1 cellular context compared by ENCODE assay signal in the genomic region with DNA sequence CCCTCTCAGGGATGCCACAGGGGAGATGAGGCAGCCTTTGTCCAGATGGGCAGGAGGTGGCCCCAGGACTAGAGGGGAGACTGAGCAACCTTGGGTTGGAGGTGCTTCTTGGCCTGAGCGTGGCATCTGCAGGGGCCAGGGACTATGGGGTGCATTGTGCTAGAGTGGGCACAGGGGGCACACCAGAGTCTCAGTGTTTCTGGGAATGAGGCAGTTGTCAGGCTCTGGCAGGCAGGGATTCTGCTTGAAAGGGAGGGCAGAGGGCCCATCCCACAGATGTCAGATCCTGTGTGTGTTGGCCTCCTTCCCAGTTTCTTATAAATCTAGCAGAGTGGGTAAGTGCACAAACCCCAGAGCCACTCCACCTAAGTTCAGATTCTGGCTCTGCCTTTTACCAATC.
TF ChIP-seq lines count a peak whose summit lies in the region.

No MANE protein-coding gene starts in this region.

TF ChIP-seq in GM23338, 12 proteins besides CTCF, POLR2A, EP300 and RAD21 (continued from another document):
- TF ChIP-seq, protein P1, sequence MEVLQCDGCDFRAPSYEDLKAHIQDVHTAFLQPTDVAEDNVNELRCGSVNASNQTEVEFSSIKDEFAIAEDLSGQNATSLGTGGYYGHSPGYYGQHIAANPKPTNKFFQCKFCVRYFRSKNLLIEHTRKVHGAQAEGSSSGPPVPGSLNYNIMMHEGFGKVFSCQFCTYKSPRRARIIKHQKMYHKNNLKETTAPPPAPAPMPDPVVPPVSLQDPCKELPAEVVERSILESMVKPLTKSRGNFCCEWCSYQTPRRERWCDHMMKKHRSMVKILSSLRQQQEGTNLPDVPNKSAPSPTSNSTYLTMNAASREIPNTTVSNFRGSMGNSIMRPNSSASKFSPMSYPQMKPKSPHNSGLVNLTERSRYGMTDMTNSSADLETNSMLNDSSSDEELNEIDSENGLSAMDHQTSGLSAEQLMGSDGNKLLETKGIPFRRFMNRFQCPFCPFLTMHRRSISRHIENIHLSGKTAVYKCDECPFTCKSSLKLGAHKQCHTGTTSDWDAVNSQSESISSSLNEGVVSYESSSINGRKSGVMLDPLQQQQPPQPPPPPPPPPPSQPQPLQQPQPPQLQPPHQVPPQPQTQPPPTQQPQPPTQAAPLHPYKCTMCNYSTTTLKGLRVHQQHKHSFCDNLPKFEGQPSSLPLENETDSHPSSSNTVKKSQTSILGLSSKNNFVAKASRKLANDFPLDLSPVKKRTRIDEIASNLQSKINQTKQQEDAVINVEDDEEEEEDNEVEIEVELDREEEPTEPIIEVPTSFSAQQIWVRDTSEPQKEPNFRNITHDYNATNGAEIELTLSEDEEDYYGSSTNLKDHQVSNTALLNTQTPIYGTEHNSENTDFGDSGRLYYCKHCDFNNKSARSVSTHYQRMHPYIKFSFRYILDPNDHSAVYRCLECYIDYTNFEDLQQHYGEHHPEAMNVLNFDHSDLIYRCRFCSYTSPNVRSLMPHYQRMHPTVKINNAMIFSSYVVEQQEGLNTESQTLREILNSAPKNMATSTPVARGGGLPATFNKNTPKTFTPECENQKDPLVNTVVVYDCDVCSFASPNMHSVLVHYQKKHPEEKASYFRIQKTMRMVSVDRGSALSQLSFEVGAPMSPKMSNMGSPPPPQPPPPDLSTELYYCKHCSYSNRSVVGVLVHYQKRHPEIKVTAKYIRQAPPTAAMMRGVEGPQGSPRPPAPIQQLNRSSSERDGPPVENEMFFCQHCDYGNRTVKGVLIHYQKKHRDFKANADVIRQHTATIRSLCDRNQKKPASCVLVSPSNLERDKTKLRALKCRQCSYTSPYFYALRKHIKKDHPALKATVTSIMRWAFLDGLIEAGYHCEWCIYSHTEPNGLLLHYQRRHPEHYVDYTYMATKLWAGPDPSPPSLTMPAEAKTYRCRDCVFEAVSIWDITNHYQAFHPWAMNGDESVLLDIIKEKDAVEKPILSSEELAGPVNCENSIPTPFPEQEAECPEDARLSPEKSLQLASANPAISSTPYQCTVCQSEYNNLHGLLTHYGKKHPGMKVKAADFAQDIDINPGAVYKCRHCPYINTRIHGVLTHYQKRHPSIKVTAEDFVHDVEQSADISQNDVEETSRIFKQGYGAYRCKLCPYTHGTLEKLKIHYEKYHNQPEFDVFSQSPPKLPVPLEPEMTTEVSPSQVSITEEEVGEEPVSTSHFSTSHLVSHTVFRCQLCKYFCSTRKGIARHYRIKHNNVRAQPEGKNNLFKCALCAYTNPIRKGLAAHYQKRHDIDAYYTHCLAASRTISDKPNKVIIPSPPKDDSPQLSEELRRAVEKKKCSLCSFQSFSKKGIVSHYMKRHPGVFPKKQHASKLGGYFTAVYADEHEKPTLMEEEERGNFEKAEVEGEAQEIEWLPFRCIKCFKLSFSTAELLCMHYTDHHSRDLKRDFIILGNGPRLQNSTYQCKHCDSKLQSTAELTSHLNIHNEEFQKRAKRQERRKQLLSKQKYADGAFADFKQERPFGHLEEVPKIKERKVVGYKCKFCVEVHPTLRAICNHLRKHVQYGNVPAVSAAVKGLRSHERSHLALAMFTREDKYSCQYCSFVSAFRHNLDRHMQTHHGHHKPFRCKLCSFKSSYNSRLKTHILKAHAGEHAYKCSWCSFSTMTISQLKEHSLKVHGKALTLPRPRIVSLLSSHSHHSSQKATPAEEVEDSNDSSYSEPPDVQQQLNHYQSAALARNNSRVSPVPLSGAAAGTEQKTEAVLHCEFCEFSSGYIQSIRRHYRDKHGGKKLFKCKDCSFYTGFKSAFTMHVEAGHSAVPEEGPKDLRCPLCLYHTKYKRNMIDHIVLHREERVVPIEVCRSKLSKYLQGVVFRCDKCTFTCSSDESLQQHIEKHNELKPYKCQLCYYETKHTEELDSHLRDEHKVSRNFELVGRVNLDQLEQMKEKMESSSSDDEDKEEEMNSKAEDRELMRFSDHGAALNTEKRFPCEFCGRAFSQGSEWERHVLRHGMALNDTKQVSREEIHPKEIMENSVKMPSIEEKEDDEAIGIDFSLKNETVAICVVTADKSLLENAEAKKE (CRISPR knock-in tag; IDR thresholded peaks at IDR 0.05) = no peak
- no peak for TF ChIP-seq POLR2AphosphoS5 (IDR thresholded peaks at IDR 0.05; ENCODE audit: low read depth)
- TF ChIP-seq NANOG (IDR thresholded peaks at IDR 0.05; ENCODE audit: borderline replicate concordance) = no peak
- TF ChIP-seq CREB1 (CRISPR knock-in tag; IDR thresholded peaks at IDR 0.05; ENCODE audit: low read depth) = no peak
- TF ChIP-seq STAT1 (IDR thresholded peaks at IDR 0.05; ENCODE audit: unreplicated experiment) = no peak
TF ChIP-seq in GM23338: peak in this region for 0.
